In genomic region chr12:75334384-75335030, GRCh38 we compare ENCODE assay signal across 8 cellular contexts.
DNase-seq lines count a peak whose midpoint lies in the region; TF ChIP-seq lines count a peak whose summit lies in the region.

Gene GLIPR1L1, plus strand, starts transcription at chr12:75334670. Its CDS starts 59 bp downstream, at chr12:75334729.

- DNase-seq in DMS153 treated with DMSO at 0.1 percent for 48 hours (lab: John Stamatoyannopoulos, UW; ENCODE audit: unreplicated experiment) (peak; percentile 40), GM20000 (ENCODE audit: low spot score) (peak; percentile 72), HS-27A (ENCODE audit: low read depth) (peak; percentile 79), RWPE1 (ENCODE audit: low spot score) (peak; percentile 24), germinal center (ENCODE audit: low spot score) (peak; percentile 34), nucleus accumbens (lab: John Stamatoyannopoulos, UW) (peak in 55 of 56 donors; percentile 17 to 95 (median 77)), superior temporal gyrus (ENCODE audit: extremely low spot score) (peak; percentile 97)
- DNase-seq in activated naive CD4-positive, alpha-beta T cell treated with Interleukin-2 at 50 U/mL for 16 hours: peak; percentile 82

- no peak within 1 kb of the TSS for H3K27ac ChIP-seq in RWPE1

- CTCF ChIA-PET in RWPE1 (lab: Yijun Ruan, JAX): interaction anchor here (0.6 to 0.9 kb wide), 3 partner anchors 57 to 339 kb away, joined by 3 to 4 read pairs (median 3); no protein-coding TSS in a partner anchor

- POLR2A ChIA-PET in RWPE1 (lab: Yijun Ruan, JAX; ENCODE audit: low non-redundant PET): no interaction called here

- TF ChIP-seq CTCF in GM20000 (IDR thresholded peaks at IDR 0.05; ENCODE audit: extremely low read depth, missing control alignments): peak; percentile 67
- TF ChIP-seq CTCF in RWPE1 (conservative IDR thresholded peaks at IDR 0.05; ENCODE audit: low read depth): peak; percentile 72

Comparison
In these comparisons a context has a peak if more than half of its experiments do, and no peak if none do; other contexts are left out.
1. DNase-seq: peak in every context shown above with its lines; median percentile 97 in superior temporal gyrus; 82 in activated naive CD4-positive, alpha-beta T cell treated with Interleukin-2 at 50 U/mL for 16 hours; 79 in HS-27A; 77 in nucleus accumbens; 72 in GM20000; 40 in DMS153 treated with DMSO at 0.1 percent for 48 hours; 34 in germinal center; 24 in RWPE1.